Comparison of ENCODE assay signal across 11 cellular contexts in the genomic region with DNA sequence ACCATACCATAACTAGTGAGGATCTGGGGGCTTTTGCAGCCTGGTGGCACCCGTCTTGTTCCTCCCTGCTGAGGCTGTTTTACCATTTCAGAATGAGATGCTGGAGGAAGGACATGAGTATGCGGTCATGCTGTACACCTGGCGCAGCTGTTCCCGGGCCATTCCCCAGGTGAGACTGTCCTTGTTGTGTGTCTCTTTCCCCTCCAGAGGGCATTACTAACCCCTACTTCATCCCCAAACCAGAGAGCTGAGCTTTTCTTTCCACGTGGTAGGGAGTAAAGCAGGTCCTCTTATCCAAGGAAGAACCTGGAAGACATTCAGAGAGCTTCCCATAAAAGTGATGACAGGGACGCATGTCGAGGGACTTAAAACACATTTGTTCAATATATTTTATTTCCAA. TPM values are rescaled to one million over a fixed set of nuclear protein-coding genes. Genes with fewer than 3 reads are reported as not detected.
DNase-seq lines count a peak whose midpoint lies in the region; ATAC-seq and TF ChIP-seq lines count a peak whose summit lies in the region.
"Had no signal": no experiment of that assay in that cellular context is flagged by ENCODE, and none has a peak within 500 bp of the region (broad histone marks: within the 10 kb centered on the region; RNA-seq: fewer than 3 reads in every experiment).

No MANE protein-coding gene starts in this region.

- intact Hi-C loops in activated T-helper 2 cell treated with anti-CD3 and anti-CD28 coated beads, Interferon-gamma antibody, Interleukin-2, Interleukin-4, amounts not matched to agents 10 μg/mL and 5 μg/mL and 100 μg/mL, durations not matched to agents 14 hours and 24 hours and 36 hours (cut with micrococcal nuclease) = loop anchor here (5.0 kb wide), 1 partner anchor 37 kb away; no protein-coding TSS in a partner anchor

- no peak for ATAC-seq in activated T-cell treated with anti-CD3 and anti-CD28 coated beads, Interleukin-2, amount 50 U/mL, for 72 hours (replicated peaks in 1 of 2)
- no peak for ATAC-seq in HG02970 (IDR thresholded peaks at IDR 0.05; ENCODE audit: low FRiP score, unreplicated experiment)

- no peak overlapping the region for H3K4me3 Mint-ChIP-seq in activated T-cell treated with anti-CD3 and anti-CD28 coated beads, Interleukin-2, amount 50 U/mL, for 72 hours
- H3K4me3 Mint-ChIP-seq in activated T-helper 2 cell treated with anti-CD3 and anti-CD28 coated beads, Interferon-gamma antibody, Interleukin-2, Interleukin-4, amounts not matched to agents 10 μg/mL and 5 μg/mL and 100 μg/mL, durations not matched to agents 14 hours and 24 hours and 36 hours (ENCODE audit: low read depth) = no peak overlapping the region
- H3K4me3 Mint-ChIP-seq in osteocyte (ENCODE audit: unreplicated experiment) = no peak overlapping the region

- H3K9me3 Mint-ChIP-seq in activated T-cell treated with anti-CD3 and anti-CD28 coated beads, Interleukin-2, amount 50 U/mL, for 72 hours = no peaks in the 10 kb centered on the region
- H3K9me3 Mint-ChIP-seq in activated T-helper 2 cell treated with anti-CD3 and anti-CD28 coated beads, Interferon-gamma antibody, Interleukin-2, Interleukin-4, amounts not matched to agents 10 μg/mL and 5 μg/mL and 100 μg/mL, durations not matched to agents 14 hours and 24 hours and 36 hours = no peaks in the 10 kb centered on the region
- no peaks in the 10 kb centered on the region for H3K9me3 Mint-ChIP-seq in osteocyte (ENCODE audit: unreplicated experiment)

- H3K27me3 Mint-ChIP-seq in activated T-cell treated with anti-CD3 and anti-CD28 coated beads, Interleukin-2, amount 50 U/mL, for 72 hours (ENCODE audit: low read depth) = no peaks in the 10 kb centered on the region
- no peaks in the 10 kb centered on the region for H3K27me3 Mint-ChIP-seq in activated T-helper 2 cell treated with anti-CD3 and anti-CD28 coated beads, Interferon-gamma antibody, Interleukin-2, Interleukin-4, amounts not matched to agents 10 μg/mL and 5 μg/mL and 100 μg/mL, durations not matched to agents 14 hours and 24 hours and 36 hours (ENCODE audit: low read depth)
- H3K27me3 Mint-ChIP-seq in osteocyte (ENCODE audit: unreplicated experiment) = no peaks in the 10 kb centered on the region

- H3K4me1 Mint-ChIP-seq in activated T-cell treated with anti-CD3 and anti-CD28 coated beads, Interleukin-2, amount 50 U/mL, for 72 hours (ENCODE audit: low read depth) = peaks cover 59% of the 10 kb centered on the region
- peaks cover 32% of the 10 kb centered on the region for H3K4me1 Mint-ChIP-seq in activated T-helper 2 cell treated with anti-CD3 and anti-CD28 coated beads, Interferon-gamma antibody, Interleukin-2, Interleukin-4, amounts not matched to agents 10 μg/mL and 5 μg/mL and 100 μg/mL, durations not matched to agents 14 hours and 24 hours and 36 hours (ENCODE audit: low read depth)
- peaks cover 19% of the 10 kb centered on the region for H3K4me1 Mint-ChIP-seq in osteocyte (ENCODE audit: unreplicated experiment)

- no peak for DNase-seq in activated T-cell treated with anti-CD3 and anti-CD28 coated beads, Interleukin-2, amount 50 U/mL, for 72 hours
- DNase-seq in activated T-cell treated with anti-CD3 and anti-CD28 coated beads, Interleukin-2, amount 50 U/mL, for 48 hours = no peak
- peak; percentile 90 for DNase-seq in NCI-H146 (lab: John Stamatoyannopoulos, UW)
- DNase-seq in activated T-helper 2 cell treated with anti-CD3 and anti-CD28 coated beads, Interferon-gamma antibody, Interleukin-2, Interleukin-4, amounts not matched to agents 10 μg/mL and 5 μg/mL and 100 μg/mL, durations not matched to agents 14 hours and 24 hours and 36 hours (ENCODE audit: low spot score) = no peak
- DNase-seq in osteocyte (ENCODE audit: extremely low spot score, unreplicated experiment) = peak; percentile 46
- no peak for DNase-seq in GOT3 (lab: John Stamatoyannopoulos, UW)
- no peak for DNase-seq in SHP77 treated with DMSO at 0.1 percent for 48 hours (lab: John Stamatoyannopoulos, UW)
- DNase-seq: midbrain; Peyer's patch; stimulated activated naive CD4-positive, alpha-beta T cell treated with Interleukin-2 at 50 U/mL for 16 hours had no signal

- H3K36me3 Mint-ChIP-seq in activated T-cell treated with anti-CD3 and anti-CD28 coated beads, Interleukin-2, amount 50 U/mL, for 72 hours (ENCODE audit: insufficient read depth in 2 of 2) = peaks cover 32 to 46% of the 10 kb centered on the region in 2 donors
- peaks cover 84% of the 10 kb centered on the region for H3K36me3 Mint-ChIP-seq in activated T-helper 2 cell treated with anti-CD3 and anti-CD28 coated beads, Interferon-gamma antibody, Interleukin-2, Interleukin-4, amounts not matched to agents 10 μg/mL and 5 μg/mL and 100 μg/mL, durations not matched to agents 14 hours and 24 hours and 36 hours (ENCODE audit: low read depth)
- peaks cover 15% of the 10 kb centered on the region for H3K36me3 Mint-ChIP-seq in osteocyte (ENCODE audit: unreplicated experiment)

- TF ChIP-seq CTCF in osteocyte (IDR thresholded peaks at IDR 0.05) = no peak

- peak overlapping the region; percentile 67 for H3K27ac Mint-ChIP-seq in activated T-cell treated with anti-CD3 and anti-CD28 coated beads, Interleukin-2, amount 50 U/mL, for 72 hours
- peak overlapping the region; percentile 36 for H3K27ac Mint-ChIP-seq in activated T-helper 2 cell treated with anti-CD3 and anti-CD28 coated beads, Interferon-gamma antibody, Interleukin-2, Interleukin-4, amounts not matched to agents 10 μg/mL and 5 μg/mL and 100 μg/mL, durations not matched to agents 14 hours and 24 hours and 36 hours
- H3K27ac Mint-ChIP-seq in osteocyte (ENCODE audit: unreplicated experiment) = no peak overlapping the region

RNA-seq across cellular contexts. Expression of a gene that starts 28.8 kb away (rescaled TPM):
- 100 to 1,000 TPM; 235 to 288 TPM for total RNA-seq in activated T-cell treated with anti-CD3 and anti-CD28 coated beads, Interleukin-2, amount 50 U/mL, for 72 hours
- total RNA-seq in activated T-helper 2 cell treated with anti-CD3 and anti-CD28 coated beads, Interferon-gamma antibody, Interleukin-2, Interleukin-4, amounts not matched to agents 10 μg/mL and 5 μg/mL and 100 μg/mL, durations not matched to agents 14 hours and 24 hours and 36 hours = 171 and 182 TPM in 2 replicates
- 26.4 and 33.4 TPM in 2 replicates for total RNA-seq in osteocyte

Comparison
In these comparisons a context has a peak if more than half of its experiments do, and no peak if none do; other contexts are left out.
1. DNase-seq: peak in NCI-H146 (single experiment) and osteocyte (single experiment); none in activated T-cell treated with anti-CD3 and anti-CD28 coated beads, Interleukin-2, amount 50 U/mL, for 72 hours (0 of 2), activated T-cell treated with anti-CD3 and anti-CD28 coated beads, Interleukin-2, amount 50 U/mL, for 48 hours (0 of 2), activated T-helper 2 cell treated with anti-CD3 and anti-CD28 coated beads, Interferon-gamma antibody, Interleukin-2, Interleukin-4, amounts not matched to agents 10 μg/mL and 5 μg/mL and 100 μg/mL, durations not matched to agents 14 hours and 24 hours and 36 hours (single experiment), GOT3 (single experiment) and SHP77 treated with DMSO at 0.1 percent for 48 hours (single experiment).